In genomic region chr20:24002896-24003295, GRCh38 we compare ENCODE assay signal across 2 cellular contexts.
A peak's percentile ranks its signal among the peaks of the same experiment; 100 is the strongest.
TF ChIP-seq lines count a peak whose summit lies in the region.

No MANE protein-coding gene starts in this region.

TF ChIP-seq in HEK293, 187 proteins besides CTCF, POLR2A, EP300 and RAD21 (continues in another document):
- no peak for TF ChIP-seq ATF2 (tag by site-specific recombination; IDR thresholded peaks at IDR 0.05; ENCODE audit: low read depth)
- no peak for TF ChIP-seq TSHZ1 (tag by site-specific recombination; IDR thresholded peaks at IDR 0.05; ENCODE audit: borderline replicate concordance)
- TF ChIP-seq ZNF2 (tag by site-specific recombination; IDR thresholded peaks at IDR 0.05) = no peak
- no peak for TF ChIP-seq ZNF24 (tag by site-specific recombination; IDR thresholded peaks at IDR 0.05)
- TF ChIP-seq KLF10 (tag by site-specific recombination; IDR thresholded peaks at IDR 0.05) = no peak
- no peak for TF ChIP-seq ZNF513 (tag by site-specific recombination; IDR thresholded peaks at IDR 0.05)
- TF ChIP-seq ZNF18 (tag by site-specific recombination; IDR thresholded peaks at IDR 0.05) = no peak
- TF ChIP-seq ZNF274 (IDR thresholded peaks at IDR 0.05; ENCODE audit: low read length) = no peak
- peak; percentile 18; the same call in 1 of the 2 replicates for TF ChIP-seq ZNF274 (tag by site-specific recombination; IDR thresholded peaks at IDR 0.05; ENCODE audit: borderline replicate concordance)
- TF ChIP-seq KLF1 (tag by site-specific recombination; IDR thresholded peaks at IDR 0.05) = no peak
- TF ChIP-seq ZNF514 (tag by site-specific recombination; IDR thresholded peaks at IDR 0.05) = no peak
- no peak for TF ChIP-seq ZNF530 (tag by site-specific recombination; IDR thresholded peaks at IDR 0.05; ENCODE audit: low read depth)
- no peak for TF ChIP-seq ZNF138 (tag by site-specific recombination; IDR thresholded peaks at IDR 0.05; ENCODE audit: borderline replicate concordance)
- no peak for TF ChIP-seq ZNF266 (tag by site-specific recombination; IDR thresholded peaks at IDR 0.05; ENCODE audit: low read depth)
- TF ChIP-seq ZNF704 (tag by site-specific recombination; IDR thresholded peaks at IDR 0.05) = no peak
- 0 out of 2 replicates have a peak, but pooled peaks have one; percentile 20 for TF ChIP-seq ZNF645 (tag by site-specific recombination; IDR thresholded peaks at IDR 0.05)
- TF ChIP-seq ZFHX2 (tag by site-specific recombination; conservative IDR thresholded peaks at IDR 0.05) = 0 out of 2 replicates have a peak, but pooled peaks have one; percentile 21
- TF ChIP-seq ZNF211 (tag by site-specific recombination; IDR thresholded peaks at IDR 0.05; ENCODE audit: low read depth) = no peak

TF ChIP-seq in H1, 55 proteins besides CTCF, POLR2A, EP300 and RAD21:
- no peak for TF ChIP-seq ASH2L (IDR thresholded peaks at IDR 0.05; ENCODE audit: low read length)
- TF ChIP-seq EGR1 (IDR thresholded peaks at IDR 0.05; ENCODE audit: borderline replicate concordance, low read depth, low read length) = no peak
- TF ChIP-seq BRCA1 (IDR thresholded peaks at IDR 0.05; ENCODE audit: low read depth, low read length) = no peak
- no peak for TF ChIP-seq HDAC6 (IDR thresholded peaks at IDR 0.05; ENCODE audit: low read depth, low read length)
